1 cellular context compared by ENCODE assay signal in genomic region chr16:10386517-10387377, GRCh38.
TF ChIP-seq lines count a peak whose summit lies in the region.

No MANE protein-coding gene starts in this region.

TF ChIP-seq in GM12878, 131 proteins besides CTCF, POLR2A, EP300 and RAD21 (continued from another document):
- no peak for TF ChIP-seq RELB (IDR thresholded peaks at IDR 0.05; ENCODE audit: low read depth)
- TF ChIP-seq BMI1 (IDR thresholded peaks at IDR 0.05; ENCODE audit: borderline replicate concordance): no peak
- no peak for TF ChIP-seq EGR1 (IDR thresholded peaks at IDR 0.05; ENCODE audit: borderline replicate concordance in 1 of 2, low read depth in 2 of 2, low read length in 2 of 2)
- no peak for TF ChIP-seq RCOR1 (conservative IDR thresholded peaks at IDR 0.05; ENCODE audit: low read depth, low read length)
- TF ChIP-seq JUNB (IDR thresholded peaks at IDR 0.05): no peak
- no peak for TF ChIP-seq TBL1XR1 (IDR thresholded peaks at IDR 0.05; ENCODE audit: low read depth, low read length)
- TF ChIP-seq ZNF687 (IDR thresholded peaks at IDR 0.05): no peak
- no peak for TF ChIP-seq POLR2AphosphoS5 (IDR thresholded peaks at IDR 0.05; ENCODE audit: low read length)
- TF ChIP-seq CHD2 (IDR thresholded peaks at IDR 0.05; ENCODE audit: borderline replicate concordance, low read depth, low read length): no peak
- TF ChIP-seq USF2 (IDR thresholded peaks at IDR 0.05; ENCODE audit: borderline replicate concordance, low read depth, low read length): peak; percentile 4; the same call in 1 of the 2 replicates
- TF ChIP-seq ZBTB4 (CRISPR knock-in tag; IDR thresholded peaks at IDR 0.05): no peak
- peak; percentile 63 for TF ChIP-seq MLLT1 (IDR thresholded peaks at IDR 0.05)
- no peak for TF ChIP-seq SREBF2 (IDR thresholded peaks at IDR 0.05; ENCODE audit: low read length)
- no peak for TF ChIP-seq LARP7 (IDR thresholded peaks at IDR 0.05)
- TF ChIP-seq PAX8 (IDR thresholded peaks at IDR 0.05): no peak
- TF ChIP-seq BCL3 (IDR thresholded peaks at IDR 0.05; ENCODE audit: borderline replicate concordance, insufficient read depth, low read depth, low read length, poor library complexity, severe bottlenecking): no peak
- no peak for TF ChIP-seq FOS (IDR thresholded peaks at IDR 0.05; ENCODE audit: borderline replicate concordance, extremely low read depth, insufficient read length)
- TF ChIP-seq PML (IDR thresholded peaks at IDR 0.05; ENCODE audit: low read length): no peak
- TF ChIP-seq ESRRA (IDR thresholded peaks at IDR 0.05; ENCODE audit: low read length): no peak
- TF ChIP-seq TCF3 (IDR thresholded peaks at IDR 0.05; ENCODE audit: borderline replicate concordance, insufficient read depth, low read depth, low read length): no peak
- peak; percentile 24; the same call in 1 of the 2 replicates for TF ChIP-seq ATF3 (IDR thresholded peaks at IDR 0.05; ENCODE audit: borderline replicate concordance, extremely low read depth, low read depth, low read length)
- no peak for TF ChIP-seq NR2F1 (conservative IDR thresholded peaks at IDR 0.05)
- TF ChIP-seq IRF3 (IDR thresholded peaks at IDR 0.05): no peak
- TF ChIP-seq NKRF (conservative IDR thresholded peaks at IDR 0.05): no peak
- TF ChIP-seq CBX5 (IDR thresholded peaks at IDR 0.05; ENCODE audit: low read depth): no peak
- no peak for TF ChIP-seq USF1 (IDR thresholded peaks at IDR 0.05; ENCODE audit: borderline replicate concordance, extremely low read length, insufficient read depth, low read depth, low read length)
- TF ChIP-seq TCF7 (IDR thresholded peaks at IDR 0.05; ENCODE audit: borderline replicate concordance): no peak
- TF ChIP-seq SREBF1 (IDR thresholded peaks at IDR 0.05; ENCODE audit: low read length): no peak
- no peak for TF ChIP-seq SMC3 (IDR thresholded peaks at IDR 0.05; ENCODE audit: borderline replicate concordance, low read length)
- TF ChIP-seq MEF2B (IDR thresholded peaks at IDR 0.05; ENCODE audit: partially characterized antibody, poor library complexity, severe bottlenecking): no peak
